ENCODE assay signal across 1 cellular context in genomic region chr1:198622532-198623218, GRCh38.
TF ChIP-seq lines count a peak whose summit lies in the region.

No MANE protein-coding gene starts in this region.

TF ChIP-seq in SK-N-SH, 30 proteins besides CTCF, POLR2A, EP300 and RAD21 (continued from another document):
- TF ChIP-seq REST (IDR thresholded peaks at IDR 0.05; ENCODE audit: low read depth, low read length) (no peak), YY1 (IDR thresholded peaks at IDR 0.05; ENCODE audit: low read depth) (no peak)
